ENCODE assay signal across 17 cellular contexts in genomic region chr1:48773133-48773532, GRCh38.
DNase-seq lines count a peak whose midpoint lies in the region; ATAC-seq lines count a peak whose summit lies in the region.
"Had no signal": no experiment of that assay in that cellular context is flagged by ENCODE, and none has a peak within 500 bp of the region (broad histone marks: within the 10 kb centered on the region; RNA-seq: fewer than 3 reads in every experiment).

No MANE protein-coding gene starts in this region.

- DNase-seq in T-helper 1 cell (no peak), NCI-H2171 treated with DMSO at 0.1 percent for 48 hours (lab: John Stamatoyannopoulos, UW) (no peak), NCI-H526 (lab: John Stamatoyannopoulos, UW) (no peak), NCI-H1930 (lab: John Stamatoyannopoulos, UW) (no peak)
- DNase-seq in stimulated activated effector memory CD8-positive, alpha-beta T cell treated with anti-CD3 and anti-CD28 coated beads, Interleukin-12 subunit alpha, Interleukin-12 subunit beta, amount 100 ng/mL, for 72 hours (ENCODE audit: low spot score in 2 of 2), result no peak
- DNase-seq: activated naive CD4-positive, alpha-beta T cell treated with anti-CD3 and anti-CD28 coated beads for 36 hours; CD4-positive, alpha-beta T cell; effector CD4-positive, alpha-beta T cell; H9; NCI-H1417; NCI-H345; stimulated activated CD4-positive, alpha-beta T cell treated with anti-CD3 and anti-CD28 coated beads, Interleukin-2, amount 100 ng/mL, for 24 hours; trophoblast cell had no signal

- H3K9me3 Mint-ChIP-seq in T-helper 1 cell treated with Interleukin-12 subunit alpha and Interleukin-12 subunit beta and Interleukin-4 antibody, amounts not matched to agents 30 μg/mL and 1 μg/mL, for 36 hours, result no peaks in the 10 kb centered on the region
- H3K9me3 Mint-ChIP-seq in stimulated activated effector memory CD8-positive, alpha-beta T cell treated with anti-CD3 and anti-CD28 coated beads, Interleukin-12 subunit alpha, Interleukin-12 subunit beta, amount 100 ng/mL, for 72 hours, result peaks cover 7% of the 10 kb centered on the region
- H3K9me3 Mint-ChIP-seq: activated naive CD4-positive, alpha-beta T cell treated with anti-CD3 and anti-CD28 coated beads for 36 hours; CD4-positive, alpha-beta T cell; H9; natural killer cell treated with Interleukin-12 subunit alpha and Interleukin-12 subunit beta and Interleukin-15 and Interleukin-18, amount 100 ng/mL, for 72 hours had no signal

- peak overlapping the region; percentile 0 for H3K4me3 Mint-ChIP-seq in T-helper 1 cell treated with Interleukin-12 subunit alpha and Interleukin-12 subunit beta and Interleukin-4 antibody, amounts not matched to agents 30 μg/mL and 1 μg/mL, for 36 hours
- peak overlapping the region; percentile 9 for H3K4me3 Mint-ChIP-seq in stimulated activated effector memory CD8-positive, alpha-beta T cell treated with anti-CD3 and anti-CD28 coated beads, Interleukin-12 subunit alpha, Interleukin-12 subunit beta, amount 100 ng/mL, for 72 hours
- H3K4me3 Mint-ChIP-seq: activated naive CD4-positive, alpha-beta T cell treated with anti-CD3 and anti-CD28 coated beads for 36 hours; CD4-positive, alpha-beta T cell; H9; natural killer cell treated with Interleukin-12 subunit alpha and Interleukin-12 subunit beta and Interleukin-15 and Interleukin-18, amount 100 ng/mL, for 72 hours had no signal

- ATAC-seq in HG02571 (IDR thresholded peaks at IDR 0.05; ENCODE audit: unreplicated experiment) (peak; percentile 51), HG03571 (IDR thresholded peaks at IDR 0.05; ENCODE audit: unreplicated experiment) (peak; percentile 46)
- ATAC-seq in stimulated activated effector memory CD8-positive, alpha-beta T cell treated with anti-CD3 and anti-CD28 coated beads, Interleukin-12 subunit alpha, Interleukin-12 subunit beta, amount 100 ng/mL, for 72 hours, result no peak
- ATAC-seq: natural killer cell treated with Interleukin-12 subunit alpha and Interleukin-12 subunit beta and Interleukin-15 and Interleukin-18, amount 100 ng/mL, for 72 hours had no signal

- H3K4me1 Mint-ChIP-seq in T-helper 1 cell treated with Interleukin-12 subunit alpha and Interleukin-12 subunit beta and Interleukin-4 antibody, amounts not matched to agents 30 μg/mL and 1 μg/mL, for 36 hours (ENCODE audit: low read depth), result peaks cover 17% of the 10 kb centered on the region
- H3K4me1 Mint-ChIP-seq in stimulated activated effector memory CD8-positive, alpha-beta T cell treated with anti-CD3 and anti-CD28 coated beads, Interleukin-12 subunit alpha, Interleukin-12 subunit beta, amount 100 ng/mL, for 72 hours, result peaks cover 19% of the 10 kb centered on the region

- H3K27me3 Mint-ChIP-seq in T-helper 1 cell treated with Interleukin-12 subunit alpha and Interleukin-12 subunit beta and Interleukin-4 antibody, amounts not matched to agents 30 μg/mL and 1 μg/mL, for 36 hours (ENCODE audit: low read depth), result peaks cover 5% of the 10 kb centered on the region

- peaks cover 3% of the 10 kb centered on the region for H3K36me3 Mint-ChIP-seq in T-helper 1 cell treated with Interleukin-12 subunit alpha and Interleukin-12 subunit beta and Interleukin-4 antibody, amounts not matched to agents 30 μg/mL and 1 μg/mL, for 36 hours (ENCODE audit: low read depth)
- H3K36me3 Mint-ChIP-seq in stimulated activated effector memory CD8-positive, alpha-beta T cell treated with anti-CD3 and anti-CD28 coated beads, Interleukin-12 subunit alpha, Interleukin-12 subunit beta, amount 100 ng/mL, for 72 hours, result peaks cover 13% of the 10 kb centered on the region

- H3K27ac Mint-ChIP-seq in T-helper 1 cell treated with Interleukin-12 subunit alpha and Interleukin-12 subunit beta and Interleukin-4 antibody, amounts not matched to agents 30 μg/mL and 1 μg/mL, for 36 hours, result no peak overlapping the region
- H3K27ac Mint-ChIP-seq in stimulated activated effector memory CD8-positive, alpha-beta T cell treated with anti-CD3 and anti-CD28 coated beads, Interleukin-12 subunit alpha, Interleukin-12 subunit beta, amount 100 ng/mL, for 72 hours, result no peak overlapping the region
- H3K27ac Mint-ChIP-seq: activated naive CD4-positive, alpha-beta T cell treated with anti-CD3 and anti-CD28 coated beads for 36 hours; CD4-positive, alpha-beta T cell; H9; natural killer cell treated with Interleukin-12 subunit alpha and Interleukin-12 subunit beta and Interleukin-15 and Interleukin-18, amount 100 ng/mL, for 72 hours had no signal
